ENCODE assay signal across 13 cellular contexts in genomic region chrX:135544338-135544948, GRCh38. TPM values are rescaled to one million over a fixed set of nuclear protein-coding genes. Genes with fewer than 3 reads are reported as not detected.
DNase-seq lines count a peak whose midpoint lies in the region; ATAC-seq lines count a peak whose summit lies in the region.
"Had no signal": no experiment of that assay in that cellular context is flagged by ENCODE, and none has a peak within 500 bp of the region (broad histone marks: within the 10 kb centered on the region; RNA-seq: fewer than 3 reads in every experiment).

No MANE protein-coding gene starts in this region.

- H3K27me3 Mint-ChIP-seq in activated naive CD4-positive, alpha-beta T cell treated with anti-CD3 and anti-CD28 coated beads, Interleukin-2, amount 50 U/mL, for 24 hours: no peaks in the 10 kb centered on the region
- H3K27me3 Mint-ChIP-seq in activated CD8-positive, alpha-beta T cell treated with anti-CD3 and anti-CD28 coated beads, Interleukin-2, amount 10 ng/mL, durations not matched to agents 7 days and 5 days (ENCODE audit: low read depth): no peaks in the 10 kb centered on the region
- H3K27me3 Mint-ChIP-seq in stimulated activated memory B cell treated with anti-CD40 and anti-IgM and Interleukin-4, amounts not matched to agents 10 μg/mL and 1 μg/mL and 100 μg/mL, for 72 hours: no peaks in the 10 kb centered on the region

- ATAC-seq in HG02610 (IDR thresholded peaks at IDR 0.05; ENCODE audit: unreplicated experiment) (peak; percentile 59), HG03280 (IDR thresholded peaks at IDR 0.05; ENCODE audit: unreplicated experiment) (no peak), HG03175 (IDR thresholded peaks at IDR 0.05; ENCODE audit: unreplicated experiment) (no peak)
- peak; percentile 47 for ATAC-seq in activated CD8-positive, alpha-beta T cell treated with anti-CD3 and anti-CD28 coated beads, Interleukin-2, amount 10 ng/mL, durations not matched to agents 7 days and 5 days
- ATAC-seq in stimulated activated memory B cell treated with anti-CD40 and anti-IgM and Interleukin-4, amounts not matched to agents 10 μg/mL and 1 μg/mL and 100 μg/mL, for 72 hours: peak; percentile 58

- no peaks in the 10 kb centered on the region for H3K9me3 Mint-ChIP-seq in activated naive CD4-positive, alpha-beta T cell treated with anti-CD3 and anti-CD28 coated beads, Interleukin-2, amount 50 U/mL, for 24 hours
- H3K9me3 Mint-ChIP-seq in activated CD8-positive, alpha-beta T cell treated with anti-CD3 and anti-CD28 coated beads, Interleukin-2, amount 10 ng/mL, durations not matched to agents 7 days and 5 days (ENCODE audit: insufficient read depth): no peaks in the 10 kb centered on the region
- no peaks in the 10 kb centered on the region for H3K9me3 Mint-ChIP-seq in stimulated activated memory B cell treated with anti-CD40 and anti-IgM and Interleukin-4, amounts not matched to agents 10 μg/mL and 1 μg/mL and 100 μg/mL, for 72 hours
- H3K9me3 Mint-ChIP-seq: neural progenitor cell had no signal

- CTCF ChIA-PET in activated CD8-positive, alpha-beta T cell treated with anti-CD3 and anti-CD28 coated beads, Interleukin-2, amount 10 ng/mL, durations not matched to agents 7 days and 5 days (lab: Charles Lee): interaction anchor here (1.2 to 3.5 kb wide), 7 partner anchors 11 to 29 kb away, joined by 3 to 14 read pairs (median 4); no protein-coding TSS in a partner anchor

- H3K27ac Mint-ChIP-seq in activated naive CD4-positive, alpha-beta T cell treated with anti-CD3 and anti-CD28 coated beads, Interleukin-2, amount 50 U/mL, for 24 hours: peak overlapping the region; percentile 60
- peak overlapping the region; percentile 84 for H3K27ac Mint-ChIP-seq in activated CD8-positive, alpha-beta T cell treated with anti-CD3 and anti-CD28 coated beads, Interleukin-2, amount 10 ng/mL, durations not matched to agents 7 days and 5 days
- H3K27ac Mint-ChIP-seq in stimulated activated memory B cell treated with anti-CD40 and anti-IgM and Interleukin-4, amounts not matched to agents 10 μg/mL and 1 μg/mL and 100 μg/mL, for 72 hours: peak overlapping the region; percentile 75
- H3K27ac Mint-ChIP-seq: neural progenitor cell had no signal

- H3K4me3 Mint-ChIP-seq in activated naive CD4-positive, alpha-beta T cell treated with anti-CD3 and anti-CD28 coated beads, Interleukin-2, amount 50 U/mL, for 24 hours: peak overlapping the region; percentile 17
- H3K4me3 Mint-ChIP-seq in activated CD8-positive, alpha-beta T cell treated with anti-CD3 and anti-CD28 coated beads, Interleukin-2, amount 10 ng/mL, durations not matched to agents 7 days and 5 days: no peak overlapping the region
- peak overlapping the region; percentile 37 for H3K4me3 Mint-ChIP-seq in stimulated activated memory B cell treated with anti-CD40 and anti-IgM and Interleukin-4, amounts not matched to agents 10 μg/mL and 1 μg/mL and 100 μg/mL, for 72 hours
- H3K4me3 Mint-ChIP-seq: neural progenitor cell had no signal

- POLR2A ChIA-PET in activated CD8-positive, alpha-beta T cell treated with anti-CD3 and anti-CD28 coated beads, Interleukin-2, amount 10 ng/mL, durations not matched to agents 7 days and 5 days (lab: Charles Lee): interaction anchor here (1.3 kb wide), 1 partner anchor 23 kb away, joined by 5 read pairs; no protein-coding TSS in a partner anchor

- H3K4me1 Mint-ChIP-seq in activated naive CD4-positive, alpha-beta T cell treated with anti-CD3 and anti-CD28 coated beads, Interleukin-2, amount 50 U/mL, for 24 hours: peaks cover 41% of the 10 kb centered on the region
- peaks cover 22% of the 10 kb centered on the region for H3K4me1 Mint-ChIP-seq in activated CD8-positive, alpha-beta T cell treated with anti-CD3 and anti-CD28 coated beads, Interleukin-2, amount 10 ng/mL, durations not matched to agents 7 days and 5 days (ENCODE audit: low read depth)
- peaks cover 24% of the 10 kb centered on the region for H3K4me1 Mint-ChIP-seq in stimulated activated memory B cell treated with anti-CD40 and anti-IgM and Interleukin-4, amounts not matched to agents 10 μg/mL and 1 μg/mL and 100 μg/mL, for 72 hours

- H3K36me3 Mint-ChIP-seq in activated naive CD4-positive, alpha-beta T cell treated with anti-CD3 and anti-CD28 coated beads, Interleukin-2, amount 50 U/mL, for 24 hours: peaks cover 2% of the 10 kb centered on the region
- H3K36me3 Mint-ChIP-seq in activated CD8-positive, alpha-beta T cell treated with anti-CD3 and anti-CD28 coated beads, Interleukin-2, amount 10 ng/mL, durations not matched to agents 7 days and 5 days (ENCODE audit: low read depth): peaks cover 38% of the 10 kb centered on the region
- peaks cover 7% of the 10 kb centered on the region for H3K36me3 Mint-ChIP-seq in stimulated activated memory B cell treated with anti-CD40 and anti-IgM and Interleukin-4, amounts not matched to agents 10 μg/mL and 1 μg/mL and 100 μg/mL, for 72 hours
- H3K36me3 Mint-ChIP-seq: neural progenitor cell had no signal

- no peak for DNase-seq in activated naive CD4-positive, alpha-beta T cell (lab: John Stamatoyannopoulos, UW)
- no peak for DNase-seq in activated CD8-positive, alpha-beta T cell treated with anti-CD3 and anti-CD28 coated beads, Interleukin-2, amount 10 ng/mL, durations not matched to agents 7 days and 5 days
- DNase-seq in NCI-H128 (lab: John Stamatoyannopoulos, UW; ENCODE audit: unreplicated experiment): no peak
- DNase-seq: activated T-cell treated with anti-CD3 and anti-CD28 coated beads, Interleukin-2, amount 50 U/mL, for 1 hour; effector CD4-positive, alpha-beta T cell; HCEC 1CT; NCI-H510A treated with DMSO at 0.1 percent for 48 hours had no signal

RNA-seq across cellular contexts. Expression of gene INTS6L, which starts 24.0 kb away (rescaled TPM):
- 10 to 100 TPM; 24.4 to 24.9 TPM for total RNA-seq in activated CD8-positive, alpha-beta T cell treated with anti-CD3 and anti-CD28 coated beads, Interleukin-2, amount 10 ng/mL, durations not matched to agents 7 days and 5 days

Comparison
In these comparisons a context has a peak if more than half of its experiments do, and no peak if none do; other contexts are left out.
1. ATAC-seq: peak in HG02610 (single experiment), activated CD8-positive, alpha-beta T cell treated with anti-CD3 and anti-CD28 coated beads, Interleukin-2, amount 10 ng/mL, durations not matched to agents 7 days and 5 days (single experiment) and stimulated activated memory B cell treated with anti-CD40 and anti-IgM and Interleukin-4, amounts not matched to agents 10 μg/mL and 1 μg/mL and 100 μg/mL, for 72 hours (single experiment); none in HG03280 (single experiment) and HG03175 (single experiment).
2. Peak in every context shown above with its lines, with median percentiles within 50 percentile points of each other: H3K27ac Mint-ChIP-seq.